In the genomic region with DNA sequence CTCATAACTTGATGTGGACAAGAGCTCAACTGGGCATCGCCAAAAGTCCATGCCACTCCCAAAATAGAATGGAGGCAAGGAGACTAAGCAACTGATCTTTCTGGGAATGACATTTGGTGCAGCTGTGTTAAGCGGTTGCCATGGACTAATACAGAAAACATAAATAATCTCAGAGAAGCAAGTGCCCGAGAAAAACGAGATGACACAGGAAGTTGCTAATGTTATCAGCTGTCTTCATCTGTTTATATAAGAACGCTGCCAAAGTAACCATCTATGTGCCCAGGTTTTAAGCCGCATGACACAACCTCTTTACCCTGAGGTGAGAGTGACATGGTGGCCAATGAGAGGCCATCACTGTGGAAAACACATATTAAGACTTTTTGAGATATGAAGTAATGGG, we compare ENCODE assay signal across 10 cellular contexts. TPM values are rescaled to one million over a fixed set of nuclear protein-coding genes. Genes with fewer than 3 reads are reported as not detected.
DNase-seq lines count a peak whose midpoint lies in the region; ATAC-seq and TF ChIP-seq lines count a peak whose summit lies in the region.
"Had no signal": no experiment of that assay in that cellular context is flagged by ENCODE, and none has a peak within 500 bp of the region (broad histone marks: within the 10 kb centered on the region; RNA-seq: fewer than 3 reads in every experiment).

No MANE protein-coding gene starts in this region.

- no peak for TF ChIP-seq POLR2A in esophagus muscularis mucosa (IDR thresholded peaks at IDR 0.05; ENCODE audit: low read depth)

- no peak for TF ChIP-seq CTCF in esophagus muscularis mucosa (IDR thresholded peaks at IDR 0.05)
- TF ChIP-seq CTCF in parathyroid adenoma (IDR thresholded peaks at IDR 0.05): no peak

- no peak for TF ChIP-seq EP300 in esophagus muscularis mucosa (IDR thresholded peaks at IDR 0.05)

- intact Hi-C loops in esophagus muscularis mucosa (cut with DNase I): no loop called here

- H3K4me2 ChIP-seq in parathyroid adenoma (ENCODE audit: low read length): peak overlapping the region; percentile 62

- H3K4me1 ChIP-seq in esophagus muscularis mucosa (peaks cover 13 to 38% (median 30%) of the 10 kb centered on the region in 4 donors), parathyroid adenoma (no peaks in the 10 kb centered on the region)

- H3K36me3 Mint-ChIP-seq in activated naive CD4-positive, alpha-beta T cell treated with anti-CD3 and anti-CD28 coated beads, Interleukin-2, amount 50 U/mL, for 72 hours: no peaks in the 10 kb centered on the region
- H3K36me3 Mint-ChIP-seq: activated CD4-positive, alpha-beta memory T cell treated with anti-CD3 and anti-CD28 coated beads for 36 hours had no signal

- H3K27ac ChIP-seq in esophagus muscularis mucosa (replicated peaks in 1 of 4) (peak overlapping the region; percentile 21 to 56 (median 36)), parathyroid adenoma (no peak overlapping the region)

- ATAC-seq in activated naive CD4-positive, alpha-beta T cell treated with anti-CD3 and anti-CD28 coated beads, Interleukin-2, amount 50 U/mL, for 72 hours: no peak
- no peak for ATAC-seq in HG03139 (IDR thresholded peaks at IDR 0.05; ENCODE audit: unreplicated experiment)
- ATAC-seq: sciatic nerve had no signal

- WGBS in esophagus muscularis mucosa: 19% methylated on average over 6 of the region's 6 CpGs

- H3K27me3 ChIP-seq in esophagus muscularis mucosa: no peaks in the 10 kb centered on the region
- no peaks in the 10 kb centered on the region for H3K27me3 ChIP-seq in parathyroid adenoma (ENCODE audit: control insufficient read depth, insufficient read depth, low read length)

- H3K79me2 ChIP-seq in parathyroid adenoma: no peaks in the 10 kb centered on the region

- no peak overlapping the region for H3K4me3 ChIP-seq in esophagus muscularis mucosa
- no peak overlapping the region for H3K4me3 ChIP-seq in parathyroid adenoma (ENCODE audit: low read depth, low read length)
- H3K4me3 ChIP-seq: HAP-1 had no signal

- no peaks in the 10 kb centered on the region for H3K9me3 Mint-ChIP-seq in activated naive CD4-positive, alpha-beta T cell treated with anti-CD3 and anti-CD28 coated beads, Interleukin-2, amount 50 U/mL, for 72 hours
- H3K9me3 Mint-ChIP-seq: activated CD4-positive, alpha-beta memory T cell treated with anti-CD3 and anti-CD28 coated beads for 36 hours had no signal

- no peak overlapping the region for H3K27ac Mint-ChIP-seq in activated naive CD4-positive, alpha-beta T cell treated with anti-CD3 and anti-CD28 coated beads, Interleukin-2, amount 50 U/mL, for 72 hours
- H3K27ac Mint-ChIP-seq: activated CD4-positive, alpha-beta memory T cell treated with anti-CD3 and anti-CD28 coated beads for 36 hours had no signal

- no peaks in the 10 kb centered on the region for H3K36me3 ChIP-seq in esophagus muscularis mucosa
- no peaks in the 10 kb centered on the region for H3K36me3 ChIP-seq in parathyroid adenoma (ENCODE audit: control insufficient read depth, insufficient read depth, low read length)
- H3K36me3 ChIP-seq: HAP-1 had no signal

- H3K9ac ChIP-seq in parathyroid adenoma: no peak overlapping the region

- DNase-seq in HT-29 (ENCODE audit: low spot score): peak; percentile 74
- DNase-seq in NCI-H774 (lab: John Stamatoyannopoulos, UW): peak; percentile 33
- no peak for DNase-seq in esophagus muscularis mucosa (ENCODE audit: extremely low spot score)
- no peak for DNase-seq in activated naive CD4-positive, alpha-beta T cell treated with anti-CD3 and anti-CD28 coated beads, Interleukin-2, amount 50 U/mL, for 72 hours (ENCODE audit: low spot score in 2 of 2)
- no peak for DNase-seq in Kasumi-1 (lab: John Stamatoyannopoulos, UW)
- DNase-seq: activated CD4-positive, alpha-beta memory T cell treated with anti-CD3 and anti-CD28 coated beads for 36 hours had no signal

- H3K9me3 ChIP-seq in esophagus muscularis mucosa (no peaks in the 10 kb centered on the region), parathyroid adenoma (ENCODE audit: control insufficient read depth, low read length) (no peaks in the 10 kb centered on the region)
- H3K9me3 ChIP-seq: HAP-1 had no signal

- no peak overlapping the region for H2AFZ ChIP-seq in parathyroid adenoma

RNA-seq across cellular contexts. Expression of gene SACS, which starts 54.9 kb away (rescaled TPM):
- 17.7 and 19.7 TPM in 2 replicates for total RNA-seq in HT-29 (2014; rRNA removed; shearing (Covaris generic))
- total RNA-seq in esophagus muscularis mucosa: 10 to 100 TPM; 45.1 to 70.1 (median 65.3) TPM
- 10 to 100 TPM; 31.5 to 33.4 TPM for total RNA-seq in activated naive CD4-positive, alpha-beta T cell treated with anti-CD3 and anti-CD28 coated beads, Interleukin-2, amount 50 U/mL, for 72 hours

Comparison
In these comparisons a context has a peak if more than half of its experiments do, and no peak if none do; other contexts are left out.
1. DNase-seq: peak in HT-29 (single experiment) and NCI-H774 (single experiment); none in esophagus muscularis mucosa (single experiment), activated naive CD4-positive, alpha-beta T cell treated with anti-CD3 and anti-CD28 coated beads, Interleukin-2, amount 50 U/mL, for 72 hours (0 of 2) and Kasumi-1 (0 of 2).